Comparison of ENCODE assay signal across 9 cellular contexts in genomic region chr20:58655328-58656094, GRCh38. TPM values are rescaled to one million over a fixed set of nuclear protein-coding genes. Genes with fewer than 3 reads are reported as not detected.
DNase-seq lines count a peak whose midpoint lies in the region; ATAC-seq and TF ChIP-seq lines count a peak whose summit lies in the region.
"Had no signal": no experiment of that assay in that cellular context is flagged by ENCODE, and none has a peak within 500 bp of the region (broad histone marks: within the 10 kb centered on the region; RNA-seq: fewer than 3 reads in every experiment).

No MANE protein-coding gene starts in this region.

- peak; percentile 52 for DNase-seq in ELF-1 (ENCODE audit: low read depth, low spot score)
- DNase-seq in activated naive CD8-positive, alpha-beta T cell treated with anti-CD3 and anti-CD28 coated beads, Interleukin-2, amount 50 U/mL, for 24 hours: no peak
- no peak for DNase-seq in stimulated activated CD4-positive, alpha-beta T cell treated with anti-CD3 and anti-CD28 coated beads, Interleukin-1b, Interleukin-23, amount 100 ng/mL, for 48 hours
- DNase-seq in iPS-NIHi11 (ENCODE audit: low spot score): no peak
- no peak for DNase-seq in SHP77 treated with DMSO at 0.1 percent for 48 hours (lab: John Stamatoyannopoulos, UW)
- DNase-seq: NCI-H526 had no signal

- peak overlapping the region; percentile 53 for H3K4me3 Mint-ChIP-seq in activated naive CD8-positive, alpha-beta T cell treated with anti-CD3 and anti-CD28 coated beads, Interleukin-2, amount 50 U/mL, for 24 hours
- H3K4me3 Mint-ChIP-seq in nephron: peak overlapping the region; percentile 52 to 73 (median 54)

- ATAC-seq in activated naive CD8-positive, alpha-beta T cell treated with anti-CD3 and anti-CD28 coated beads, Interleukin-2, amount 50 U/mL, for 24 hours: no peak

- TF ChIP-seq CTCF in nephron (IDR thresholded peaks at IDR 0.05; ENCODE audit: unreplicated experiment in 3 of 3): no peak

- peak overlapping the region; percentile 84; the same call in 1 of the 2 replicates for H3K4me3 ChIP-seq in HUES64 (ENCODE audit: low read length)

- H3K27me3 ChIP-seq in HUES64 (ENCODE audit: insufficient read depth, low read length): no peaks in the 10 kb centered on the region
- H3K27me3 ChIP-seq: neutrophil had no signal

- H3K27ac ChIP-seq in HUES64 (ENCODE audit: low read depth, low read length): peak overlapping the region; percentile 58

- no peaks in the 10 kb centered on the region for H3K9me3 ChIP-seq in HUES64 (ENCODE audit: insufficient read depth, low read depth, low read length)
- H3K9me3 ChIP-seq: neutrophil had no signal

- 63% methylated on average over 6 of the region's 6 CpGs for WGBS in HUES64

- no peaks in the 10 kb centered on the region for H3K27me3 Mint-ChIP-seq in activated naive CD8-positive, alpha-beta T cell treated with anti-CD3 and anti-CD28 coated beads, Interleukin-2, amount 50 U/mL, for 24 hours
- H3K27me3 Mint-ChIP-seq in nephron (ENCODE audit: low read depth): no peaks in the 10 kb centered on the region

- H3K4me1 Mint-ChIP-seq in activated naive CD8-positive, alpha-beta T cell treated with anti-CD3 and anti-CD28 coated beads, Interleukin-2, amount 50 U/mL, for 24 hours: peaks cover 71% of the 10 kb centered on the region
- peaks cover 58% of the 10 kb centered on the region for H3K4me1 Mint-ChIP-seq in nephron

- H3K9me3 Mint-ChIP-seq in activated naive CD8-positive, alpha-beta T cell treated with anti-CD3 and anti-CD28 coated beads, Interleukin-2, amount 50 U/mL, for 24 hours: no peaks in the 10 kb centered on the region
- no peaks in the 10 kb centered on the region for H3K9me3 Mint-ChIP-seq in nephron

- peak overlapping the region; percentile 49 for H3K27ac Mint-ChIP-seq in activated naive CD8-positive, alpha-beta T cell treated with anti-CD3 and anti-CD28 coated beads, Interleukin-2, amount 50 U/mL, for 24 hours
- no peak overlapping the region for H3K27ac Mint-ChIP-seq in nephron

- H3K36me3 ChIP-seq in HUES64 (ENCODE audit: insufficient read depth, low read length): peaks cover 6% of the 10 kb centered on the region; the same call in 1 of the 2 replicates
- H3K36me3 ChIP-seq: neutrophil had no signal

- H3K9ac ChIP-seq in HUES64 (ENCODE audit: low read depth, low read length): peak overlapping the region; percentile 15; the same call in 1 of the 2 replicates

- H3K36me3 Mint-ChIP-seq in activated naive CD8-positive, alpha-beta T cell treated with anti-CD3 and anti-CD28 coated beads, Interleukin-2, amount 50 U/mL, for 24 hours (ENCODE audit: low read depth): peaks cover 33% of the 10 kb centered on the region
- H3K36me3 Mint-ChIP-seq in nephron (ENCODE audit: low read depth): no peaks in the 10 kb centered on the region

- H3K4me1 ChIP-seq in HUES64 (ENCODE audit: insufficient read depth, low read length): peaks cover 79% of the 10 kb centered on the region

RNA-seq across cellular contexts. Expression of gene STX16, which starts 4.4 kb away (rescaled TPM):
- polyA plus RNA-seq in HUES64 (2013, experiment 1 of 2): 29.9 TPM
- 40.6 TPM for polyA plus RNA-seq in HUES64 (2013, experiment 2 of 2)

RNA-seq across cellular contexts. Expression of gene NPEPL1, which starts 37.1 kb away (rescaled TPM):
- 16.4 TPM for polyA plus RNA-seq in HUES64 (2013, experiment 1 of 2)
- 17.1 TPM for polyA plus RNA-seq in HUES64 (2013, experiment 2 of 2)
